In genomic region chr13:110445183-110445582, GRCh38 we compare ENCODE assay signal across 11 cellular contexts.
DNase-seq lines count a peak whose midpoint lies in the region; ATAC-seq and TF ChIP-seq lines count a peak whose summit lies in the region.
"Had no signal": no experiment of that assay in that cellular context is flagged by ENCODE, and none has a peak within 500 bp of the region (broad histone marks: within the 10 kb centered on the region; RNA-seq: fewer than 3 reads in every experiment).

No MANE protein-coding gene starts in this region.

- H3K4me1 Mint-ChIP-seq in activated T-cell treated with anti-CD3 and anti-CD28 coated beads, Interleukin-2, amount 50 U/mL, for 72 hours (ENCODE audit: low read depth) = peaks cover 7% of the 10 kb centered on the region
- H3K4me1 Mint-ChIP-seq in activated T-cell treated with anti-CD3 and anti-CD28 coated beads, Interleukin-2, amount 50 U/mL, for 24 hours (ENCODE audit: low read depth) = no peaks in the 10 kb centered on the region
- peaks cover 12% of the 10 kb centered on the region for H3K4me1 Mint-ChIP-seq in activated B cell treated with CpG ODN at 0.5 μM for 24 hours
- H3K4me1 Mint-ChIP-seq in naive thymus-derived CD8-positive, alpha-beta T cell = peaks cover 0 to 1% (median 0%) of the 10 kb centered on the region in 4 donors

- no peak for TF ChIP-seq EP300 in suprapubic skin (IDR thresholded peaks at IDR 0.05)

- H3K27me3 Mint-ChIP-seq in activated T-cell treated with anti-CD3 and anti-CD28 coated beads, Interleukin-2, amount 50 U/mL, for 72 hours (ENCODE audit: low read depth) = peaks cover 38% of the 10 kb centered on the region
- peaks cover 83% of the 10 kb centered on the region for H3K27me3 Mint-ChIP-seq in activated T-cell treated with anti-CD3 and anti-CD28 coated beads, Interleukin-2, amount 50 U/mL, for 24 hours
- H3K27me3 Mint-ChIP-seq in activated B cell treated with CpG ODN at 0.5 μM for 24 hours = peaks cover 26% of the 10 kb centered on the region
- H3K27me3 Mint-ChIP-seq in naive thymus-derived CD8-positive, alpha-beta T cell = peaks cover 9 to 62% (median 49%) of the 10 kb centered on the region in 5 donors

- H3K4me1 ChIP-seq in subcutaneous abdominal adipose tissue (ENCODE audit: control insufficient read depth in 5 of 5, insufficient read depth in 5 of 5, low read length in 5 of 5) = peaks cover 0 to 7% (median 2%) of the 10 kb centered on the region in 5 donors
- no peaks in the 10 kb centered on the region for H3K4me1 ChIP-seq in suprapubic skin

- no peak for TF ChIP-seq POLR2A in suprapubic skin (IDR thresholded peaks at IDR 0.05)

- in situ Hi-C loops in G401 (cut with HindIII; ENCODE audit: low sequenced_read_pairs) = no loop called here

- peak overlapping the region; percentile 87 for H3K27ac ChIP-seq in subcutaneous abdominal adipose tissue (ENCODE audit: low read depth, low read length)
- H3K27ac ChIP-seq in suprapubic skin = no peak overlapping the region

- CTCF ChIA-PET in activated B cell treated with CpG ODN at 0.5 μM for 24 hours (lab: Charles Lee) = no interaction called here

- 78% methylated on average over 7 of the region's 7 CpGs for WGBS in suprapubic skin

- H3K9me3 ChIP-seq in subcutaneous abdominal adipose tissue (ENCODE audit: control insufficient read depth in 5 of 5, low read length in 5 of 5) (no peaks in the 10 kb centered on the region), suprapubic skin (no peaks in the 10 kb centered on the region)

- no peak for TF ChIP-seq CTCF in activated B cell treated with CpG ODN at 0.5 μM for 24 hours (IDR thresholded peaks at IDR 0.05)
- no peak for TF ChIP-seq CTCF in suprapubic skin (IDR thresholded peaks at IDR 0.05)

- no peaks in the 10 kb centered on the region for H3K36me3 Mint-ChIP-seq in activated T-cell treated with anti-CD3 and anti-CD28 coated beads, Interleukin-2, amount 50 U/mL, for 72 hours (ENCODE audit: insufficient read depth in 2 of 2)
- no peaks in the 10 kb centered on the region for H3K36me3 Mint-ChIP-seq in activated T-cell treated with anti-CD3 and anti-CD28 coated beads, Interleukin-2, amount 50 U/mL, for 24 hours (ENCODE audit: low read depth)
- no peaks in the 10 kb centered on the region for H3K36me3 Mint-ChIP-seq in activated B cell treated with CpG ODN at 0.5 μM for 24 hours (ENCODE audit: low read depth)
- H3K36me3 Mint-ChIP-seq in naive thymus-derived CD8-positive, alpha-beta T cell = no peaks in the 10 kb centered on the region

- peak in 1 of 2 donors; percentile 43 for ATAC-seq in activated T-cell treated with anti-CD3 and anti-CD28 coated beads, Interleukin-2, amount 50 U/mL, for 72 hours (replicated peaks in 1 of 2)
- ATAC-seq in HG03095 (IDR thresholded peaks at IDR 0.05; ENCODE audit: unreplicated experiment) (peak; percentile 37), activated B cell treated with CpG ODN at 0.5 μM for 24 hours (ENCODE audit: low read depth) (peak; percentile 31)
- no peak for ATAC-seq in naive thymus-derived CD8-positive, alpha-beta T cell

- no peaks in the 10 kb centered on the region for H3K9me3 Mint-ChIP-seq in activated T-cell treated with anti-CD3 and anti-CD28 coated beads, Interleukin-2, amount 50 U/mL, for 72 hours
- H3K9me3 Mint-ChIP-seq in activated T-cell treated with anti-CD3 and anti-CD28 coated beads, Interleukin-2, amount 50 U/mL, for 24 hours = no peaks in the 10 kb centered on the region
- H3K9me3 Mint-ChIP-seq in activated B cell treated with CpG ODN at 0.5 μM for 24 hours = no peaks in the 10 kb centered on the region
- H3K9me3 Mint-ChIP-seq in naive thymus-derived CD8-positive, alpha-beta T cell = no peaks in the 10 kb centered on the region
- H3K9me3 Mint-ChIP-seq: stimulated activated naive CD8-positive, alpha-beta T cell treated with anti-CD3 and anti-CD28 coated beads, Interleukin-15, Interleukin-2, amounts not matched to agents 100 ng/mL and 50 ng/mL, for 24 hours had no signal

- POLR2A ChIA-PET in activated B cell treated with CpG ODN at 0.5 μM for 24 hours (lab: Charles Lee) = no interaction called here
- POLR2A ChIA-PET in naive thymus-derived CD8-positive, alpha-beta T cell (lab: Charles Lee) = no interaction called here

- H3K9ac ChIP-seq in subcutaneous abdominal adipose tissue (ENCODE audit: low read length in 5 of 5) = no peak overlapping the region

- H3K27ac Mint-ChIP-seq in activated T-cell treated with anti-CD3 and anti-CD28 coated beads, Interleukin-2, amount 50 U/mL, for 72 hours = peak overlapping the region; percentile 22
- no peak overlapping the region for H3K27ac Mint-ChIP-seq in activated T-cell treated with anti-CD3 and anti-CD28 coated beads, Interleukin-2, amount 50 U/mL, for 24 hours
- no peak overlapping the region for H3K27ac Mint-ChIP-seq in activated B cell treated with CpG ODN at 0.5 μM for 24 hours
- no peak overlapping the region for H3K27ac Mint-ChIP-seq in naive thymus-derived CD8-positive, alpha-beta T cell
- H3K27ac Mint-ChIP-seq: stimulated activated naive CD8-positive, alpha-beta T cell treated with anti-CD3 and anti-CD28 coated beads, Interleukin-15, Interleukin-2, amounts not matched to agents 100 ng/mL and 50 ng/mL, for 24 hours had no signal

- H3K27me3 ChIP-seq in subcutaneous abdominal adipose tissue (ENCODE audit: control insufficient read depth in 5 of 5, insufficient read depth in 4 of 5, low read length in 5 of 5) = no peaks in the 10 kb centered on the region
- no peaks in the 10 kb centered on the region for H3K27me3 ChIP-seq in suprapubic skin

- intact Hi-C loops in activated B cell treated with CpG ODN at 0.5 μM for 24 hours (cut with micrococcal nuclease) = no loop called here

- H3K36me3 ChIP-seq in subcutaneous abdominal adipose tissue (ENCODE audit: control insufficient read depth in 5 of 5, insufficient read depth in 5 of 5, low read length in 5 of 5) (peaks cover 6 to 96% (median 86%) of the 10 kb centered on the region in 5 donors), suprapubic skin (peaks cover 9% of the 10 kb centered on the region)

- no peak overlapping the region for H3K4me3 Mint-ChIP-seq in activated T-cell treated with anti-CD3 and anti-CD28 coated beads, Interleukin-2, amount 50 U/mL, for 72 hours
- no peak overlapping the region for H3K4me3 Mint-ChIP-seq in activated T-cell treated with anti-CD3 and anti-CD28 coated beads, Interleukin-2, amount 50 U/mL, for 24 hours
- no peak overlapping the region for H3K4me3 Mint-ChIP-seq in activated B cell treated with CpG ODN at 0.5 μM for 24 hours
- H3K4me3 Mint-ChIP-seq in naive thymus-derived CD8-positive, alpha-beta T cell = no peak overlapping the region
- H3K4me3 Mint-ChIP-seq: stimulated activated naive CD8-positive, alpha-beta T cell treated with anti-CD3 and anti-CD28 coated beads, Interleukin-15, Interleukin-2, amounts not matched to agents 100 ng/mL and 50 ng/mL, for 24 hours had no signal

- no peak overlapping the region for H3K4me3 ChIP-seq in subcutaneous abdominal adipose tissue (ENCODE audit: low read depth in 1 of 5, low read length in 5 of 5)
- H3K4me3 ChIP-seq in suprapubic skin = no peak overlapping the region

- DNase-seq in activated T-cell treated with anti-CD3 and anti-CD28 coated beads, Interleukin-2, amount 50 U/mL, for 72 hours = no peak
- no peak for DNase-seq in activated T-cell treated with anti-CD3 and anti-CD28 coated beads, Interleukin-2, amount 50 U/mL, for 24 hours
- DNase-seq in activated B cell treated with CpG ODN at 0.5 μM for 24 hours (no peak), suprapubic skin (ENCODE audit: low spot score in 2 of 2) (no peak), G401 (ENCODE audit: low spot score) (no peak)
- DNase-seq in naive thymus-derived CD8-positive, alpha-beta T cell = no peak
- DNase-seq: activated T-cell treated with anti-CD3 and anti-CD28 coated beads, Interleukin-2, amount 50 U/mL, for 48 hours; T-helper 2 cell had no signal

Comparison
In these comparisons a context has a peak if more than half of its experiments do, and no peak if none do; other contexts are left out.
1. ATAC-seq: peak in HG03095 (single experiment) and activated B cell treated with CpG ODN at 0.5 μM for 24 hours (single experiment); none in naive thymus-derived CD8-positive, alpha-beta T cell (0 of 2).